9 cellular contexts compared by ENCODE assay signal in the genomic region with DNA sequence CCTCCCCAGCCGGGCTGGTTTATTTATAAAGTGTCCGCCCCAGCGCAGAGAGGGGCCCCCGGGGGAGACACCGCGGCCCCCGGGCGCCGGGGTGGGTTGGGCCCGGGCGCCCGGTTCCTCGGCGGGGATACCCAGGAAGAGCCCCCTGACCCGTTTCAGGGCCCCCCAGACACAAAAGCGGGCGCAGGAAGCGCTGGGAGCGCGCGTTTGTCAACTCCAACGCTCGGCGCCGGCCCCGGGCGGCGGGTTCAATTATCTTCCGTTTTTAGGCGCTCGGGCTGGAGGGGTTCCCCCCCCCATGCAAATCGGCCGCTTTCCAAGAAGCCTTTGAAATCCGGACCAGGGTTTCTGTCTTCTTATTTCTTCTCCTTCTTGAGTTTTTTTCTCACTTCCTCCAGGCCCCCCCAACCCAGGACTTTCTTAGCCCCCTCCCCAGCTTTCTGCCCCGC. TPM values are rescaled to one million over a fixed set of nuclear protein-coding genes. Genes with fewer than 3 reads are reported as not detected.
DNase-seq lines count a peak whose midpoint lies in the region; ATAC-seq and TF ChIP-seq lines count a peak whose summit lies in the region.
"Had no signal": no experiment of that assay in that cellular context is flagged by ENCODE, and none has a peak within 500 bp of the region (broad histone marks: within the 10 kb centered on the region; RNA-seq: fewer than 3 reads in every experiment).

No MANE protein-coding gene starts in this region.

- H3K4me1 ChIP-seq in endodermal cell (ENCODE audit: control insufficient read depth, insufficient read depth, low read length) (no peaks in the 10 kb centered on the region), muscle layer of colon (ENCODE audit: insufficient read depth, low read length) (peaks cover 5% of the 10 kb centered on the region), vagina (peaks cover 28% of the 10 kb centered on the region)

- H3K27me3 Mint-ChIP-seq in endodermal cell (ENCODE audit: insufficient read depth), result peaks cover 5% of the 10 kb centered on the region

- DNase-seq in ACHN (peak; percentile 27), endodermal cell (peak; percentile 73), vagina (ENCODE audit: extremely low spot score in 2 of 2) (no peak), islet precursor cell (no peak)

- peaks cover 6% of the 10 kb centered on the region for H3K36me3 ChIP-seq in endodermal cell (ENCODE audit: control insufficient read depth, insufficient read depth, low read length)
- H3K36me3 ChIP-seq in muscle layer of colon (ENCODE audit: insufficient read depth, low read length), result no peaks in the 10 kb centered on the region
- no peaks in the 10 kb centered on the region for H3K36me3 ChIP-seq in vagina

- peak overlapping the region; percentile 71 for H3K4me3 Mint-ChIP-seq in endodermal cell

- H3K27ac Mint-ChIP-seq in endodermal cell, result peak overlapping the region; percentile 89

- H3K9me3 ChIP-seq in endodermal cell (ENCODE audit: control insufficient read depth, low read length) (no peaks in the 10 kb centered on the region), muscle layer of colon (ENCODE audit: low read length) (no peaks in the 10 kb centered on the region), vagina (no peaks in the 10 kb centered on the region)

- ATAC-seq in SK-N-SH treated with all-trans-retinoic acid at 6 μM for 48 hours (no peak; the same call in 2 of the 3 replicates), HG02623 (IDR thresholded peaks at IDR 0.05; ENCODE audit: unreplicated experiment) (no peak)

- peak; percentile 50 for TF ChIP-seq POLR2A in GM19193 (IDR thresholded peaks at IDR 0.05; ENCODE audit: extremely low read depth, insufficient read depth, insufficient read length)
- TF ChIP-seq POLR2A in vagina (IDR thresholded peaks at IDR 0.05), result no peak

- H3K9me3 Mint-ChIP-seq in endodermal cell, result no peaks in the 10 kb centered on the region

- H3K9ac ChIP-seq in endodermal cell (ENCODE audit: extremely low read depth, low read length, poor library complexity, severe bottlenecking) (peak overlapping the region; percentile 93), muscle layer of colon (ENCODE audit: low read length) (peak overlapping the region; percentile 39)

- TF ChIP-seq CTCF in endodermal cell (conservative IDR thresholded peaks at IDR 0.05) (no peak), vagina (IDR thresholded peaks at IDR 0.05) (no peak)

- WGBS in endodermal cell (ENCODE audit: insufficient coverage in 1 of 2, insufficient read length in 1 of 2), 2 experiments, result 0% methylated on average over 19 to 35 of the region's 35 CpGs

- peak overlapping the region; percentile 84 for H3K4me3 ChIP-seq in endodermal cell (ENCODE audit: low read length)
- peak overlapping the region; percentile 70 to 80 for H3K4me3 ChIP-seq in muscle layer of colon (ENCODE audit: low read depth in 1 of 2, low read length in 2 of 2)
- H3K4me3 ChIP-seq in vagina, result peak overlapping the region; percentile 72 to 87

- in situ Hi-C loops in ACHN (cut with HindIII; ENCODE audit: low pct_ligation_motif_present, low pct_unique_long_range_greater_than_20kb, low sequenced_read_pairs), result no loop called here

- no peaks in the 10 kb centered on the region for H3K4me1 Mint-ChIP-seq in endodermal cell

- peaks cover 23% of the 10 kb centered on the region for H3K36me3 Mint-ChIP-seq in endodermal cell (ENCODE audit: low read depth)

- no peak overlapping the region for H3K27ac ChIP-seq in endodermal cell (ENCODE audit: low read depth, low read length)
- H3K27ac ChIP-seq in muscle layer of colon (ENCODE audit: low read depth, low read length), result peak overlapping the region; percentile 81
- H3K27ac ChIP-seq in vagina, result peak overlapping the region; percentile 82

- intact Hi-C loops in vagina (cut with DNase I), result loop anchor here (10.0 kb wide), 1 partner anchor 318 kb away; a partner anchor contains a TSS

- no peaks in the 10 kb centered on the region for H3K27me3 ChIP-seq in endodermal cell (ENCODE audit: control insufficient read depth, insufficient read depth, low read length, poor library complexity, severe bottlenecking)
- no peaks in the 10 kb centered on the region for H3K27me3 ChIP-seq in muscle layer of colon (ENCODE audit: control insufficient read depth in 1 of 2, insufficient read depth in 2 of 2, low read length in 2 of 2)
- no peaks in the 10 kb centered on the region for H3K27me3 ChIP-seq in vagina

TF ChIP-seq in SK-N-SH treated with all-trans-retinoic acid at 6 μM for 48 hours, 23 proteins besides CTCF, POLR2A, EP300 and RAD21:
- TF ChIP-seq ARNTL (CRISPR knock-in tag; IDR thresholded peaks at IDR 0.05; ENCODE audit: borderline replicate concordance, low read depth) (no peak), ZFP30 (CRISPR knock-in tag; IDR thresholded peaks at IDR 0.05) (no peak), BACH2 (CRISPR knock-in tag; IDR thresholded peaks at IDR 0.05; ENCODE audit: borderline replicate concordance) (no peak)
- TF ChIP-seq, protein P1, sequence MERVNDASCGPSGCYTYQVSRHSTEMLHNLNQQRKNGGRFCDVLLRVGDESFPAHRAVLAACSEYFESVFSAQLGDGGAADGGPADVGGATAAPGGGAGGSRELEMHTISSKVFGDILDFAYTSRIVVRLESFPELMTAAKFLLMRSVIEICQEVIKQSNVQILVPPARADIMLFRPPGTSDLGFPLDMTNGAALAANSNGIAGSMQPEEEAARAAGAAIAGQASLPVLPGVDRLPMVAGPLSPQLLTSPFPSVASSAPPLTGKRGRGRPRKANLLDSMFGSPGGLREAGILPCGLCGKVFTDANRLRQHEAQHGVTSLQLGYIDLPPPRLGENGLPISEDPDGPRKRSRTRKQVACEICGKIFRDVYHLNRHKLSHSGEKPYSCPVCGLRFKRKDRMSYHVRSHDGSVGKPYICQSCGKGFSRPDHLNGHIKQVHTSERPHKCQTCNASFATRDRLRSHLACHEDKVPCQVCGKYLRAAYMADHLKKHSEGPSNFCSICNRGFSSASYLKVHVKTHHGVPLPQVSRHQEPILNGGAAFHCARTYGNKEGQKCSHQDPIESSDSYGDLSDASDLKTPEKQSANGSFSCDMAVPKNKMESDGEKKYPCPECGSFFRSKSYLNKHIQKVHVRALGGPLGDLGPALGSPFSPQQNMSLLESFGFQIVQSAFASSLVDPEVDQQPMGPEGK (CRISPR knock-in tag; IDR thresholded peaks at IDR 0.05; ENCODE audit: borderline replicate concordance), result peak; percentile 94; the same call in 1 of the 2 replicates
- TF ChIP-seq, protein P2, sequence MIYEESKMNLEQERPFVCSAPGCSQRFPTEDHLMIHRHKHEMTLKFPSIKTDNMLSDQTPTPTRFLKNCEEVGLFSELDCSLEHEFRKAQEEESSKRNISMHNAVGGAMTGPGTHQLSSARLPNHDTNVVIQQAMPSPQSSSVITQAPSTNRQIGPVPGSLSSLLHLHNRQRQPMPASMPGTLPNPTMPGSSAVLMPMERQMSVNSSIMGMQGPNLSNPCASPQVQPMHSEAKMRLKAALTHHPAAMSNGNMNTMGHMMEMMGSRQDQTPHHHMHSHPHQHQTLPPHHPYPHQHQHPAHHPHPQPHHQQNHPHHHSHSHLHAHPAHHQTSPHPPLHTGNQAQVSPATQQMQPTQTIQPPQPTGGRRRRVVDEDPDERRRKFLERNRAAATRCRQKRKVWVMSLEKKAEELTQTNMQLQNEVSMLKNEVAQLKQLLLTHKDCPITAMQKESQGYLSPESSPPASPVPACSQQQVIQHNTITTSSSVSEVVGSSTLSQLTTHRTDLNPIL (CRISPR knock-in tag; IDR thresholded peaks at IDR 0.05; ENCODE audit: low read depth), result no peak
- TF ChIP-seq, protein P3, sequence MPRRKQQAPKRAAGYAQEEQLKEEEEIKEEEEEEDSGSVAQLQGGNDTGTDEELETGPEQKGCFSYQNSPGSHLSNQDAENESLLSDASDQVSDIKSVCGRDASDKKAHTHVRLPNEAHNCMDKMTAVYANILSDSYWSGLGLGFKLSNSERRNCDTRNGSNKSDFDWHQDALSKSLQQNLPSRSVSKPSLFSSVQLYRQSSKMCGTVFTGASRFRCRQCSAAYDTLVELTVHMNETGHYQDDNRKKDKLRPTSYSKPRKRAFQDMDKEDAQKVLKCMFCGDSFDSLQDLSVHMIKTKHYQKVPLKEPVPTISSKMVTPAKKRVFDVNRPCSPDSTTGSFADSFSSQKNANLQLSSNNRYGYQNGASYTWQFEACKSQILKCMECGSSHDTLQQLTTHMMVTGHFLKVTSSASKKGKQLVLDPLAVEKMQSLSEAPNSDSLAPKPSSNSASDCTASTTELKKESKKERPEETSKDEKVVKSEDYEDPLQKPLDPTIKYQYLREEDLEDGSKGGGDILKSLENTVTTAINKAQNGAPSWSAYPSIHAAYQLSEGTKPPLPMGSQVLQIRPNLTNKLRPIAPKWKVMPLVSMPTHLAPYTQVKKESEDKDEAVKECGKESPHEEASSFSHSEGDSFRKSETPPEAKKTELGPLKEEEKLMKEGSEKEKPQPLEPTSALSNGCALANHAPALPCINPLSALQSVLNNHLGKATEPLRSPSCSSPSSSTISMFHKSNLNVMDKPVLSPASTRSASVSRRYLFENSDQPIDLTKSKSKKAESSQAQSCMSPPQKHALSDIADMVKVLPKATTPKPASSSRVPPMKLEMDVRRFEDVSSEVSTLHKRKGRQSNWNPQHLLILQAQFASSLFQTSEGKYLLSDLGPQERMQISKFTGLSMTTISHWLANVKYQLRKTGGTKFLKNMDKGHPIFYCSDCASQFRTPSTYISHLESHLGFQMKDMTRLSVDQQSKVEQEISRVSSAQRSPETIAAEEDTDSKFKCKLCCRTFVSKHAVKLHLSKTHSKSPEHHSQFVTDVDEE (CRISPR knock-in tag; IDR thresholded peaks at IDR 0.05), result no peak
TF ChIP-seq in SK-N-SH treated with all-trans-retinoic acid at 6 μM for 48 hours: peak in this region for 1.

RNA-seq across cellular contexts. Expression of a gene that starts 0.8 kb away (rescaled TPM):
- total RNA-seq in endodermal cell (100 to 1,000 TPM; 121 to 124 TPM), vagina (10.3 TPM)
- polyA plus RNA-seq in endodermal cell (2013, experiment 1 of 2), result 40.4 TPM
- 41.7 TPM for polyA plus RNA-seq in endodermal cell (2013, experiment 2 of 2)

RNA-seq across cellular contexts. Expression of a gene that starts 9.5 kb away (rescaled TPM):
- total RNA-seq in endodermal cell (under 1 TPM in 1 of 2 donors, not detected in 1; 0.73 TPM), vagina (not detected)
- 1.3 TPM for polyA plus RNA-seq in endodermal cell (2013, experiment 1 of 2)
- polyA plus RNA-seq in endodermal cell (2013, experiment 2 of 2), result 0.70 TPM
- total RNA-seq: lung microvascular endothelial cell had no signal

RNA-seq across cellular contexts. Expression of a gene that starts 13.6 kb away (rescaled TPM):
- total RNA-seq in endodermal cell (10 to 100 TPM; 61.1 to 64.7 TPM), vagina (41.3 TPM)
- polyA plus RNA-seq in endodermal cell (2013, experiment 1 of 2), result 54.6 TPM
- 56.9 TPM for polyA plus RNA-seq in endodermal cell (2013, experiment 2 of 2)

RNA-seq across cellular contexts. Expression of a gene that starts 33.3 kb away (rescaled TPM):
- not detected for total RNA-seq in endodermal cell
- under 0.01 TPM for polyA plus RNA-seq in endodermal cell (2013, experiment 1 of 2)
- polyA plus RNA-seq in endodermal cell (2013, experiment 2 of 2), result under 0.01 TPM
- total RNA-seq in vagina, result not detected
- total RNA-seq: lung microvascular endothelial cell had no signal

RNA-seq across cellular contexts. Expression of a gene that starts 33.6 kb away (rescaled TPM):
- total RNA-seq in endodermal cell (10 to 100 TPM; 75.8 to 92.4 TPM), vagina (46.9 TPM)
- polyA plus RNA-seq in endodermal cell (2013, experiment 1 of 2), result 69.8 TPM
- 66.0 TPM for polyA plus RNA-seq in endodermal cell (2013, experiment 2 of 2)

Comparison
In these comparisons a context has a peak if more than half of its experiments do, and no peak if none do; other contexts are left out.
1. DNase-seq: peak in ACHN (single experiment) and endodermal cell (single experiment); none in vagina (0 of 2) and islet precursor cell (single experiment).
2. RNA of a gene that starts 0.8 kb away (total RNA-seq): 121 to 124 TPM in endodermal cell; 10.3 TPM in vagina (single experiment); every median in the first group is over 10 times any median in the second.
3. Peak in every context shown above with its lines, with median percentiles within 50 percentile points of each other: H3K4me3 ChIP-seq.